ENCODE assay signal across 14 cellular contexts in the genomic region with DNA sequence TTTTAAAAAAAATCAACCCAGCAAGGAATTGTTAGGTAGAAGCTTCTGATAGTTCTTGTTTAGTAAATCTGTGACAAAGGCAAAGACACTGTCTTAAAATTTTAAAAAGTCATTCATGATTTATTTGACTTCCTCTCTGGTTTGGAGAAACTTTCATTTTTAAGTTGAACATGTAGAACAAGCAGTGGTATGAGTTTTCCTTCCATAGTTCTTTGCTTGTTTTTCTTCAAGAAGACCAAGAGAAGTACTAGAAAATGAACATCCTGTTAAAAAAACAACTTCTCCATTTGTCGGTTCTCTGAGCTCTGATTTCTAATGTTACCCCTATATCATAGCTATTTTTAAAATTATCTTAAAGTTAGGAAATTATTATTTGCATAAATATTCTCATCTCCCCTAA. TPM values are rescaled to one million over a fixed set of nuclear protein-coding genes. Genes with fewer than 3 reads are reported as not detected.
A peak's percentile ranks its signal among the peaks of the same experiment; 100 is the strongest.
DNase-seq lines count a peak whose midpoint lies in the region; ATAC-seq and TF ChIP-seq lines count a peak whose summit lies in the region.
"Had no signal": no experiment of that assay in that cellular context is flagged by ENCODE, and none has a peak within 500 bp of the region (broad histone marks: within the 10 kb centered on the region; RNA-seq: fewer than 3 reads in every experiment).

No MANE protein-coding gene starts in this region.

- H3K9me3 ChIP-seq in lower lobe of right lung (no peaks in the 10 kb centered on the region), thymus (ENCODE audit: control insufficient read depth) (no peaks in the 10 kb centered on the region)
- H3K9me3 ChIP-seq: tibial nerve had no signal

- no peak for TF ChIP-seq CTCF in lower lobe of right lung (IDR thresholded peaks at IDR 0.05)

- no peak for DNase-seq in activated naive CD4-positive, alpha-beta T cell treated with anti-CD3 and anti-CD28 coated beads, Interleukin-2, amount 50 U/mL, for 72 hours (ENCODE audit: low spot score in 2 of 2)
- no peak for DNase-seq in activated CD8-positive, alpha-beta T cell treated with anti-CD3 and anti-CD28 coated beads, Interleukin-2, amount 10 ng/mL, durations not matched to agents 7 days and 5 days
- DNase-seq in lower lobe of right lung (no peak), HT-29 (ENCODE audit: low spot score) (no peak), LoVo (ENCODE audit: low spot score) (no peak), SKM-1 (lab: John Stamatoyannopoulos, UW; ENCODE audit: unreplicated experiment) (no peak)
- DNase-seq: GOT3; kidney glomerular epithelial cell; NCI-H1694; stimulated activated CD4-positive, alpha-beta T cell treated with anti-CD3 and anti-CD28 coated beads, Interleukin-4, amount 100 ng/mL, for 24 hours had no signal

- no peaks in the 10 kb centered on the region for H3K27me3 Mint-ChIP-seq in activated naive CD4-positive, alpha-beta T cell treated with anti-CD3 and anti-CD28 coated beads, Interleukin-2, amount 50 U/mL, for 24 hours
- H3K27me3 Mint-ChIP-seq in activated CD8-positive, alpha-beta T cell treated with anti-CD3 and anti-CD28 coated beads, Interleukin-2, amount 10 ng/mL, durations not matched to agents 7 days and 5 days (ENCODE audit: low read depth): no peaks in the 10 kb centered on the region

- H3K4me1 ChIP-seq in lower lobe of right lung (peaks cover 54% of the 10 kb centered on the region), thymus (ENCODE audit: control insufficient read depth, insufficient read depth, low read length) (peaks cover 8% of the 10 kb centered on the region)

- peak overlapping the region; percentile 53 for H3K4me3 Mint-ChIP-seq in activated naive CD4-positive, alpha-beta T cell treated with anti-CD3 and anti-CD28 coated beads, Interleukin-2, amount 50 U/mL, for 24 hours
- H3K4me3 Mint-ChIP-seq in activated CD8-positive, alpha-beta T cell treated with anti-CD3 and anti-CD28 coated beads, Interleukin-2, amount 10 ng/mL, durations not matched to agents 7 days and 5 days: peak overlapping the region; percentile 53

- H3K36me3 ChIP-seq in lower lobe of right lung (no peaks in the 10 kb centered on the region), thymus (ENCODE audit: control insufficient read depth, insufficient read depth) (no peaks in the 10 kb centered on the region)

- intact Hi-C loops in lower lobe of right lung (cut with DNase I): no loop called here

- H3K27me3 ChIP-seq in lower lobe of right lung (ENCODE audit: low read depth) (no peaks in the 10 kb centered on the region), thymus (ENCODE audit: control insufficient read depth, insufficient read depth) (no peaks in the 10 kb centered on the region)
- H3K27me3 ChIP-seq: tibial nerve had no signal

- WGBS in thymus: 5% methylated on average over 1 of the region's 1 CpG

- H3K4me1 Mint-ChIP-seq in activated naive CD4-positive, alpha-beta T cell treated with anti-CD3 and anti-CD28 coated beads, Interleukin-2, amount 50 U/mL, for 24 hours: peaks cover 52% of the 10 kb centered on the region
- H3K4me1 Mint-ChIP-seq in activated CD8-positive, alpha-beta T cell treated with anti-CD3 and anti-CD28 coated beads, Interleukin-2, amount 10 ng/mL, durations not matched to agents 7 days and 5 days (ENCODE audit: low read depth): peaks cover 39% of the 10 kb centered on the region

- H3K27ac Mint-ChIP-seq in activated naive CD4-positive, alpha-beta T cell treated with anti-CD3 and anti-CD28 coated beads, Interleukin-2, amount 50 U/mL, for 24 hours: peak overlapping the region; percentile 96
- H3K27ac Mint-ChIP-seq in activated naive CD4-positive, alpha-beta T cell treated with anti-CD3 and anti-CD28 coated beads, Interleukin-2, amount 50 U/mL, for 72 hours: peak overlapping the region in 1 of 2 donors; percentile 96
- peak overlapping the region; percentile 82 for H3K27ac Mint-ChIP-seq in activated CD8-positive, alpha-beta T cell treated with anti-CD3 and anti-CD28 coated beads, Interleukin-2, amount 10 ng/mL, durations not matched to agents 7 days and 5 days

- H3K36me3 Mint-ChIP-seq in activated naive CD4-positive, alpha-beta T cell treated with anti-CD3 and anti-CD28 coated beads, Interleukin-2, amount 50 U/mL, for 24 hours: peaks cover 10% of the 10 kb centered on the region
- H3K36me3 Mint-ChIP-seq in activated naive CD4-positive, alpha-beta T cell treated with anti-CD3 and anti-CD28 coated beads, Interleukin-2, amount 50 U/mL, for 72 hours: peaks cover 0 to 22% of the 10 kb centered on the region in 2 donors
- H3K36me3 Mint-ChIP-seq in activated CD8-positive, alpha-beta T cell treated with anti-CD3 and anti-CD28 coated beads, Interleukin-2, amount 10 ng/mL, durations not matched to agents 7 days and 5 days (ENCODE audit: low read depth): peaks cover 17% of the 10 kb centered on the region

- POLR2A ChIA-PET in activated CD8-positive, alpha-beta T cell treated with anti-CD3 and anti-CD28 coated beads, Interleukin-2, amount 10 ng/mL, durations not matched to agents 7 days and 5 days (lab: Charles Lee): interaction anchor here (0.5 to 1.5 kb wide), 3 partner anchors 12 to 243 kb away, joined by 3 to 6 read pairs (median 4); a partner anchor contains a TSS

- CTCF ChIA-PET in activated CD8-positive, alpha-beta T cell treated with anti-CD3 and anti-CD28 coated beads, Interleukin-2, amount 10 ng/mL, durations not matched to agents 7 days and 5 days (lab: Charles Lee): interaction anchor here (0.7 to 4.4 kb wide), 5 partner anchors 8 to 118 kb away, joined by 3 to 67 read pairs (median 4); a partner anchor contains a TSS

- peak overlapping the region; percentile 57 for H3K27ac ChIP-seq in lower lobe of right lung
- peak overlapping the region; percentile 84 for H3K27ac ChIP-seq in thymus (ENCODE audit: low read depth)
- H3K27ac ChIP-seq: SK-N-MC had no signal

- no peaks in the 10 kb centered on the region for H3K9me3 Mint-ChIP-seq in activated naive CD4-positive, alpha-beta T cell treated with anti-CD3 and anti-CD28 coated beads, Interleukin-2, amount 50 U/mL, for 24 hours
- peaks cover 0 to 8% of the 10 kb centered on the region in 2 donors for H3K9me3 Mint-ChIP-seq in activated naive CD4-positive, alpha-beta T cell treated with anti-CD3 and anti-CD28 coated beads, Interleukin-2, amount 50 U/mL, for 72 hours
- H3K9me3 Mint-ChIP-seq in activated CD8-positive, alpha-beta T cell treated with anti-CD3 and anti-CD28 coated beads, Interleukin-2, amount 10 ng/mL, durations not matched to agents 7 days and 5 days (ENCODE audit: insufficient read depth): no peaks in the 10 kb centered on the region

- no peak overlapping the region for H3K4me3 ChIP-seq in lower lobe of right lung
- no peak overlapping the region for H3K4me3 ChIP-seq in thymus (ENCODE audit: low read length)
- H3K4me3 ChIP-seq: SK-N-MC, tibial nerve had no signal

- ATAC-seq in activated naive CD4-positive, alpha-beta T cell treated with anti-CD3 and anti-CD28 coated beads, Interleukin-2, amount 50 U/mL, for 72 hours: no peak
- no peak for ATAC-seq in activated CD8-positive, alpha-beta T cell treated with anti-CD3 and anti-CD28 coated beads, Interleukin-2, amount 10 ng/mL, durations not matched to agents 7 days and 5 days
- no peak for ATAC-seq in lower lobe of right lung

RNA-seq across cellular contexts. Expression of a gene that starts 15.6 kb away (rescaled TPM):
- 10 to 100 TPM; 33.8 to 39.9 TPM for total RNA-seq in activated naive CD4-positive, alpha-beta T cell treated with anti-CD3 and anti-CD28 coated beads, Interleukin-2, amount 50 U/mL, for 72 hours
- 10 to 100 TPM; 18.8 to 21.8 TPM for total RNA-seq in activated CD8-positive, alpha-beta T cell treated with anti-CD3 and anti-CD28 coated beads, Interleukin-2, amount 10 ng/mL, durations not matched to agents 7 days and 5 days
- total RNA-seq in lower lobe of right lung: 32.8 TPM
- polyA plus RNA-seq in thymus: 8.9 TPM
- total RNA-seq in HT-29 (2014; rRNA removed; shearing (Covaris generic)): 18.3 and 21.4 TPM in 2 replicates
